8 cellular contexts compared by ENCODE assay signal in the genomic region with DNA sequence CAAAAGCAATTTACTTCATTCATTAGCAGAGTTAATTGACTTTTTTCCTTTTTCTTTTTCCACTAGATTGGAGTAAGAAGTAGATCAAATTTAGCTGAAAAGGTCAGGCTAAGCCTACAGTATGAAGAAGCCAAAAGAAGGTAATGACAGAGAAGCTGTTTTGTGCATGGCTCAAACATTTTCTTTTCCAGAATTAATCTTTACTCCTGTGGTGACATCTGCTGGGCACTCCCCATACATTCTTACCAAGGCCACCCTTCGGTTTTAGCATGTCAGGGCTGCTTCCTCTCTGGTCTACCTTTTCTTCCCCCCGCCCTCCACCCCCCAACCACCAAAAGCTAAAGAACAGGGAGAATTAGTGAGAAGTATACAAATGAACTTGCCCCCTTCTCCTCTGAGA.
DNase-seq lines count a peak whose midpoint lies in the region; ATAC-seq and TF ChIP-seq lines count a peak whose summit lies in the region.

No MANE protein-coding gene starts in this region.

- no peaks in the 10 kb centered on the region for H3K79me2 ChIP-seq in SK-N-SH (ENCODE audit: insufficient read depth)

- no peak overlapping the region for H3K9ac ChIP-seq in SK-N-SH

- no peaks in the 10 kb centered on the region for H4K20me1 ChIP-seq in SK-N-SH (ENCODE audit: insufficient read depth)

- DNase-seq in activated naive CD4-positive, alpha-beta T cell treated with Interleukin-2 at 50 U/mL for 16 hours: peak; percentile 10
- no peak for DNase-seq in activated naive CD4-positive, alpha-beta T cell treated with anti-CD3 and anti-CD28 coated beads, Interleukin-2, amount 50 U/mL, for 16 hours
- DNase-seq in SK-N-SH (peak; percentile 57), glomerular visceral epithelial cell (ENCODE audit: extremely low spot score) (peak; percentile 68), thyroid gland (peak; percentile 41 to 49), activated gamma-delta T cell (lab: John Stamatoyannopoulos, UW) (no peak)

- no peak overlapping the region for H3K4me2 ChIP-seq in SK-N-SH

- TF ChIP-seq CTCF in SK-N-SH (IDR thresholded peaks at IDR 0.05): peak; percentile 63
- TF ChIP-seq CTCF in thyroid gland (IDR thresholded peaks at IDR 0.05): peak in 4 of 6 experiments; percentile 42 to 57 (median 50)

- ATAC-seq in HG03442 (IDR thresholded peaks at IDR 0.05; ENCODE audit: unreplicated experiment): peak; percentile 56
- no peak for ATAC-seq in HG03097 (IDR thresholded peaks at IDR 0.05; ENCODE audit: low FRiP score, unreplicated experiment)

- no peaks in the 10 kb centered on the region; a peak in 2 of 4 replicates for H3K4me1 ChIP-seq in SK-N-SH (ENCODE audit: control insufficient read depth in 1 of 2, insufficient read depth in 2 of 2, low read depth in 1 of 2, low read length in 1 of 2)
- H3K4me1 ChIP-seq in thyroid gland: no peaks in the 10 kb centered on the region

- H3K4me3 ChIP-seq in SK-N-SH (ENCODE audit: low read depth in 2 of 2, low read length in 1 of 2) (no peak overlapping the region), thyroid gland (replicated peaks in 1 of 3) (no peak overlapping the region)

- peak; percentile 86 for TF ChIP-seq RAD21 in SK-N-SH (IDR thresholded peaks at IDR 0.05; ENCODE audit: low read length)

- intact Hi-C loops in thyroid gland (cut with DNase I): loop anchor here (2.0 kb wide), 1 partner anchor 33 kb away; no protein-coding TSS in a partner anchor

- H3K9me2 ChIP-seq in SK-N-SH: no peaks in the 10 kb centered on the region

- POLR2A ChIA-PET in SK-N-SH (lab: Yijun Ruan, JAX): no interaction called here

- H3K27ac ChIP-seq in SK-N-SH (ENCODE audit: low read depth in 2 of 2, low read length in 1 of 2) (no peak overlapping the region), thyroid gland (no peak overlapping the region)

- peaks cover 10% of the 10 kb centered on the region for H3F3A ChIP-seq in SK-N-SH (replicated peaks; ENCODE audit: insufficient read depth)

- H3K9me3 ChIP-seq in SK-N-SH (no peaks in the 10 kb centered on the region), thyroid gland (no peaks in the 10 kb centered on the region)

- H3K36me3 ChIP-seq in SK-N-SH (replicated peaks in 1 of 2; ENCODE audit: control insufficient read depth in 1 of 2, insufficient read depth in 2 of 2, low read length in 1 of 2) (peaks cover 26 to 41% of the 10 kb centered on the region in 2 experiments), thyroid gland (peaks cover 11 to 14% of the 10 kb centered on the region in 2 donors)

- 46% methylated on average over 2 of the region's 2 CpGs for WGBS in SK-N-SH (ENCODE audit: low lambda C conversion rate)
- WGBS in thyroid gland, 2 donors: 53 to 56% methylated on average over 2 of the region's 2 CpGs

- no peak overlapping the region for H2AFZ ChIP-seq in SK-N-SH (ENCODE audit: low read depth)

- TF ChIP-seq EP300 in SK-N-SH (IDR thresholded peaks at IDR 0.05; ENCODE audit: borderline replicate concordance in 1 of 2, low read depth in 1 of 2, low read length in 1 of 2): no peak

- CTCF ChIA-PET in SK-N-SH (lab: Yijun Ruan, JAX): interaction anchor here (0.6 to 7.1 kb wide), 40 partner anchors 9 to 949 kb away, joined by 3 to 109 read pairs (median 4); partner anchors contain the start of gene WWC2

- H3K27me3 ChIP-seq in SK-N-SH (ENCODE audit: insufficient read depth): no peaks in the 10 kb centered on the region
- H3K27me3 ChIP-seq in thyroid gland: no peaks in the 10 kb centered on the region

- TF ChIP-seq POLR2A in thyroid gland (IDR thresholded peaks at IDR 0.05): no peak

TF ChIP-seq in SK-N-SH, 30 proteins besides CTCF, POLR2A, EP300 and RAD21:
- TF ChIP-seq, protein P1, sequence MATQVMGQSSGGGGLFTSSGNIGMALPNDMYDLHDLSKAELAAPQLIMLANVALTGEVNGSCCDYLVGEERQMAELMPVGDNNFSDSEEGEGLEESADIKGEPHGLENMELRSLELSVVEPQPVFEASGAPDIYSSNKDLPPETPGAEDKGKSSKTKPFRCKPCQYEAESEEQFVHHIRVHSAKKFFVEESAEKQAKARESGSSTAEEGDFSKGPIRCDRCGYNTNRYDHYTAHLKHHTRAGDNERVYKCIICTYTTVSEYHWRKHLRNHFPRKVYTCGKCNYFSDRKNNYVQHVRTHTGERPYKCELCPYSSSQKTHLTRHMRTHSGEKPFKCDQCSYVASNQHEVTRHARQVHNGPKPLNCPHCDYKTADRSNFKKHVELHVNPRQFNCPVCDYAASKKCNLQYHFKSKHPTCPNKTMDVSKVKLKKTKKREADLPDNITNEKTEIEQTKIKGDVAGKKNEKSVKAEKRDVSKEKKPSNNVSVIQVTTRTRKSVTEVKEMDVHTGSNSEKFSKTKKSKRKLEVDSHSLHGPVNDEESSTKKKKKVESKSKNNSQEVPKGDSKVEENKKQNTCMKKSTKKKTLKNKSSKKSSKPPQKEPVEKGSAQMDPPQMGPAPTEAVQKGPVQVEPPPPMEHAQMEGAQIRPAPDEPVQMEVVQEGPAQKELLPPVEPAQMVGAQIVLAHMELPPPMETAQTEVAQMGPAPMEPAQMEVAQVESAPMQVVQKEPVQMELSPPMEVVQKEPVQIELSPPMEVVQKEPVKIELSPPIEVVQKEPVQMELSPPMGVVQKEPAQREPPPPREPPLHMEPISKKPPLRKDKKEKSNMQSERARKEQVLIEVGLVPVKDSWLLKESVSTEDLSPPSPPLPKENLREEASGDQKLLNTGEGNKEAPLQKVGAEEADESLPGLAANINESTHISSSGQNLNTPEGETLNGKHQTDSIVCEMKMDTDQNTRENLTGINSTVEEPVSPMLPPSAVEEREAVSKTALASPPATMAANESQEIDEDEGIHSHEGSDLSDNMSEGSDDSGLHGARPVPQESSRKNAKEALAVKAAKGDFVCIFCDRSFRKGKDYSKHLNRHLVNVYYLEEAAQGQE (IDR thresholded peaks at IDR 0.05; ENCODE audit: low read depth, low read length): no peak
- TF ChIP-seq RXRA (IDR thresholded peaks at IDR 0.05; ENCODE audit: borderline replicate concordance, low read depth) (no peak), ZBTB33 (IDR thresholded peaks at IDR 0.05; ENCODE audit: borderline replicate concordance, low read depth) (no peak), SMC3 (IDR thresholded peaks at IDR 0.05; ENCODE audit: low read depth, low read length) (peak; percentile 76)
- TF ChIP-seq, protein P2, sequence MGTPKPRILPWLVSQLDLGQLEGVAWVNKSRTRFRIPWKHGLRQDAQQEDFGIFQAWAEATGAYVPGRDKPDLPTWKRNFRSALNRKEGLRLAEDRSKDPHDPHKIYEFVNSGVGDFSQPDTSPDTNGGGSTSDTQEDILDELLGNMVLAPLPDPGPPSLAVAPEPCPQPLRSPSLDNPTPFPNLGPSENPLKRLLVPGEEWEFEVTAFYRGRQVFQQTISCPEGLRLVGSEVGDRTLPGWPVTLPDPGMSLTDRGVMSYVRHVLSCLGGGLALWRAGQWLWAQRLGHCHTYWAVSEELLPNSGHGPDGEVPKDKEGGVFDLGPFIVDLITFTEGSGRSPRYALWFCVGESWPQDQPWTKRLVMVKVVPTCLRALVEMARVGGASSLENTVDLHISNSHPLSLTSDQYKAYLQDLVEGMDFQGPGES (IDR thresholded peaks at IDR 0.05; ENCODE audit: low read depth, low read length): no peak

Comparison
In these comparisons a context has a peak if more than half of its experiments do, and no peak if none do; other contexts are left out.
1. DNase-seq: peak in activated naive CD4-positive, alpha-beta T cell treated with Interleukin-2 at 50 U/mL for 16 hours (single experiment), SK-N-SH (single experiment), glomerular visceral epithelial cell (single experiment) and thyroid gland (2 of 2); none in activated naive CD4-positive, alpha-beta T cell treated with anti-CD3 and anti-CD28 coated beads, Interleukin-2, amount 50 U/mL, for 16 hours (single experiment) and activated gamma-delta T cell (single experiment).